ENCODE assay signal across 8 cellular contexts in the genomic region with DNA sequence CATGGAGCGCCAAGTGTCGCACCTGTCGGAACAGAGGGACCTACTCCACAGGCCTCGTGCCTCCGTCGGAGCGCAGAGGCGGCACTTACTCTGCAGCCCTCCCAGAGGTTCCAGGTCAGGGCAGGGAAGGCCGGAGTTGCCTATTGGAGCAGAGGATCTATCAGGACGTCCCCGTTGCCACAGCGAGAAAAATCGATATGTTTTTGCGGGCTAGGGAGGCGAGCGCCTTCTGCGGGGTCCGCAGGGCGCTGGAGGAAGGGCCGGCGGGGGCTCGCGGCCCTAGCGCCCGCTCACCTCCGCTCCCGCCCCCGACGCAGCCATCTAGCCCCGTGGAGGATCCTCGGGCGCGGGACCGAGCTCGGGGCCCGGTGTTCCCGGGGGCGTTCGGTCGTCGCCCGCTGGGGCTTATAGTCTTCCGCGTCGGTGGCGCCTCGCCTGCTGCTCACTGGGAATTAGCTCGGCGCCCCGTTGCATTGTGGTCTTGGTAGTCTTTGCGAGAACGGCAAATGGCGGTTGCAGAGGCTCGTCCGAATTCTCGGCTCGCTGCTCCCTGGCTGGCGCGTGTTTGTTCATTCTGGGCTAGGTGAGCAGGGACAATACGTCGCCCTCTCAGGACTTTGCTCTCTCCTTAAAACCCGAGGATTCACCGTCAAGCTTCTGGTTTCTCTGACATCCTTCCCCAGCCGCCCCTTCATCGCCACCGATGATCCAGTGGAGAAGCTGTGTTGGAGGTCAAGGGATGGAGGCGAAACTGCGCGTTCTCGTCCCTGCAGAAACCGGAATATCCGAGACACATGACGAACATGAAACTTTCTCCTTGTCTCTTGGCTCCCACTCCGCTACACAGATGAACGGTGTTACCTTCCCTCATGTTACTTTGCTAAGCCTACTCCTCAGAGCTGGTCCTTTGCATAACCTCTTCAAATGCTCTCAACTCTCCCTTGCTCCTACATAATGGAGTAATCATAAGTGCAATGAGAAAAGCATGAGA. TPM values are rescaled to one million over a fixed set of nuclear protein-coding genes. Genes with fewer than 3 reads are reported as not detected.
DNase-seq lines count a peak whose midpoint lies in the region; ATAC-seq and TF ChIP-seq lines count a peak whose summit lies in the region.

TSS of gene JTB (minus strand) at position 425 of the 991 bp plus-strand sequence. CDS start at position 3, 422 bp downstream.

- H3K27ac ChIP-seq in RWPE1 (peak within 1 kb of the TSS; percentile 84), fibroblast of lung (ENCODE audit: insufficient read depth, low read length) (peak within 1 kb of the TSS; percentile 81)
- H3K27ac ChIP-seq in naive thymus-derived CD4-positive, alpha-beta T cell (ENCODE audit: low read depth, low read length), result peak within 1 kb of the TSS; percentile 96

- peak; percentile 76 for ATAC-seq in GM21619 (IDR thresholded peaks at IDR 0.05; ENCODE audit: unreplicated experiment)
- ATAC-seq in naive thymus-derived CD4-positive, alpha-beta T cell, result peak; percentile 98

- H3K27me3 Mint-ChIP-seq in naive thymus-derived CD4-positive, alpha-beta T cell, result no peaks in the 10 kb centered on the region

- no peaks in the 10 kb centered on the region for H3K27me3 ChIP-seq in fibroblast of lung (ENCODE audit: control insufficient read depth, insufficient read depth, low read length)
- H3K27me3 ChIP-seq in naive thymus-derived CD4-positive, alpha-beta T cell (ENCODE audit: control insufficient read depth in 2 of 2, insufficient read depth in 2 of 2, low read length in 2 of 2), result no peaks in the 10 kb centered on the region

- CTCF ChIA-PET in RWPE1 (lab: Yijun Ruan, JAX), result interaction anchor here (0.6 to 1.3 kb wide), 4 partner anchors 9 to 71 kb away, joined by 4 to 5 read pairs (median 4); partner anchors contain the start of genes DENND4B and RAB13
- CTCF ChIA-PET in naive thymus-derived CD4-positive, alpha-beta T cell (lab: Charles Lee), result interaction anchor here (0.8 to 2.9 kb wide), 14 partner anchors 9 to 164 kb away, joined by 3 to 18 read pairs (median 4); partner anchors contain the start of genes CREB3L4, CRTC2, DENND4B and GATAD2B

- peaks cover 23 to 51% (median 40%) of the 10 kb centered on the region in 7 donors for H3K4me1 Mint-ChIP-seq in naive thymus-derived CD4-positive, alpha-beta T cell

- peak; percentile 96 for DNase-seq in D341Med (ENCODE audit: low spot score)
- DNase-seq in Kasumi-1 (lab: John Stamatoyannopoulos, UW), result peak; percentile 90 to 91
- DNase-seq in RWPE1 (ENCODE audit: low spot score), result peak; percentile 83
- peak; percentile 67 to 74 for DNase-seq in activated T-helper 1 cell treated with anti-CD3 and anti-CD28 coated beads, Interleukin-2, amount 50 U/mL, for 16 hours (ENCODE audit: low read depth in 1 of 2, low spot score in 1 of 2)
- peak; percentile 78 to 81 for DNase-seq in fibroblast of lung (ENCODE audit: low read depth in 2 of 2)
- DNase-seq in naive thymus-derived CD4-positive, alpha-beta T cell, result peak; percentile 65 to 89 (median 78)
- peak; percentile 89 for DNase-seq in stimulated activated naive CD4-positive, alpha-beta T cell treated with Interleukin-2 at 50 U/mL for 16 hours (lab: John Stamatoyannopoulos, UW)

- H4K20me1 ChIP-seq in fibroblast of lung (ENCODE audit: control insufficient read depth, extremely low read depth, insufficient read depth, low read length), result no peaks in the 10 kb centered on the region

- peaks cover 6% of the 10 kb centered on the region for H3K4me1 ChIP-seq in fibroblast of lung (ENCODE audit: control insufficient read depth, extremely low read depth, insufficient read depth, low read length)
- peaks cover 9 to 15% of the 10 kb centered on the region in 2 donors for H3K4me1 ChIP-seq in naive thymus-derived CD4-positive, alpha-beta T cell (ENCODE audit: control insufficient read depth in 2 of 2, insufficient read depth in 2 of 2, low read length in 2 of 2)

- H3K4me3 Mint-ChIP-seq in naive thymus-derived CD4-positive, alpha-beta T cell, result peak within 1 kb of the TSS; percentile 92 to 99 (median 97)

- H2AFZ ChIP-seq in fibroblast of lung (ENCODE audit: low read length), result peak within 1 kb of the TSS; percentile 97

- intact Hi-C loops in naive thymus-derived CD4-positive, alpha-beta T cell (cut with micrococcal nuclease), result loop anchor here (1.0 to 5.0 kb wide), 10 partner anchors 9 to 295 kb away; partner anchors contain the start of genes CREB3L4 (in 2 of the 2), CRTC2 (in 2 of the 2), RAB13 (in 2 of the 2) and RPS27 (in 2 of the 2)

- H3K36me3 ChIP-seq in fibroblast of lung (ENCODE audit: control insufficient read depth, insufficient read depth, low read length), result peaks cover 19% of the 10 kb centered on the region
- H3K36me3 ChIP-seq in naive thymus-derived CD4-positive, alpha-beta T cell (ENCODE audit: control insufficient read depth in 2 of 3, insufficient read depth in 3 of 3, low read length in 3 of 3), result peaks cover 0 to 45% (median 3%) of the 10 kb centered on the region in 3 experiments

- H3K4me3 ChIP-seq in fibroblast of lung (replicated peaks in 1 of 4; ENCODE audit: control extremely low read depth in 1 of 4, insufficient read depth in 1 of 4, low read depth in 3 of 4, low read length in 4 of 4), result peak within 1 kb of the TSS; percentile 85 to 100 (median 96)
- H3K4me3 ChIP-seq in naive thymus-derived CD4-positive, alpha-beta T cell (ENCODE audit: low read length), result peak within 1 kb of the TSS; percentile 94

- TF ChIP-seq CTCF in RWPE1 (conservative IDR thresholded peaks at IDR 0.05; ENCODE audit: low read depth), result no peak
- TF ChIP-seq CTCF in fibroblast of lung (conservative IDR thresholded peaks at IDR 0.05 in 1 of 2, IDR thresholded peaks at IDR 0.05 in 1 of 2; ENCODE audit: low read depth in 1 of 2, low read length in 2 of 2), result no peak

- H3K27ac Mint-ChIP-seq in naive thymus-derived CD4-positive, alpha-beta T cell, result peak within 1 kb of the TSS; percentile 84 to 98 (median 94)

- H3K9ac ChIP-seq in fibroblast of lung (ENCODE audit: insufficient read depth, low read length), result peak within 1 kb of the TSS; percentile 89

- no peaks in the 10 kb centered on the region for H3K9me3 Mint-ChIP-seq in naive thymus-derived CD4-positive, alpha-beta T cell

- POLR2A ChIA-PET in RWPE1 (lab: Yijun Ruan, JAX; ENCODE audit: low non-redundant PET), result interaction anchor here (0.5 to 2.8 kb wide), 3 partner anchors 11 to 1955 kb away, joined by 3 to 16 read pairs (median 4); partner anchors contain the start of genes CREB3L4 and GATAD2B
- POLR2A ChIA-PET in naive thymus-derived CD4-positive, alpha-beta T cell (lab: Charles Lee), result interaction anchor here (0.6 to 8.8 kb wide), 25 partner anchors 10 to 1066 kb away, joined by 3 to 157 read pairs (median 5); partner anchors contain the start of genes CHTOP, CREB3L4, CRTC2 and DENND4B

- peaks cover 5 to 19% (median 13%) of the 10 kb centered on the region in 5 donors for H3K36me3 Mint-ChIP-seq in naive thymus-derived CD4-positive, alpha-beta T cell

- peak within 1 kb of the TSS; percentile 96 for H3K4me2 ChIP-seq in fibroblast of lung (ENCODE audit: extremely low read depth, insufficient read depth, low read length)

- H3K79me2 ChIP-seq in fibroblast of lung (ENCODE audit: control insufficient read depth, insufficient read depth, low read length), result peaks cover 17% of the 10 kb centered on the region

- no peaks in the 10 kb centered on the region for H3K9me3 ChIP-seq in fibroblast of lung (ENCODE audit: control insufficient read depth, insufficient read depth, low read depth, low read length)
- no peaks in the 10 kb centered on the region for H3K9me3 ChIP-seq in naive thymus-derived CD4-positive, alpha-beta T cell (ENCODE audit: control insufficient read depth in 2 of 3, low read length in 3 of 3)

RNA-seq across cellular contexts. Expression of gene JTB, which starts in this region (rescaled TPM):
- total RNA-seq in fibroblast of lung, result 98.9 and 131 TPM in 2 replicates
- 102 and 123 TPM in 2 replicates for polyA plus RNA-seq in fibroblast of lung
- 98.6 and 98.8 TPM in 2 replicates for polyA plus RNA-seq in fibroblast of lung (2012)
- polyA minus RNA-seq in fibroblast of lung (ENCODE audit: low replicate concordance), result 54.5 and 60.8 TPM in 2 replicates
- total RNA-seq in naive thymus-derived CD4-positive, alpha-beta T cell, result 100 to 1,000 TPM in 3 of 5 experiments, 10 to 100 TPM in 2; 78.4 to 134 (median 104) TPM
- 100 to 1,000 TPM; 294 to 319 TPM for polyA plus RNA-seq in naive thymus-derived CD4-positive, alpha-beta T cell

Comparison
In these comparisons a context has a peak if more than half of its experiments do, and no peak if none do; other contexts are left out.
1. Peak in every context shown above with its lines: DNase-seq, ATAC-seq, H3K4me3 ChIP-seq and H3K27ac ChIP-seq.